Comparison of ENCODE assay signal across 22 cellular contexts in genomic region chr6:105193647-105194046, GRCh38. TPM values are rescaled to one million over a fixed set of nuclear protein-coding genes. Genes with fewer than 3 reads are reported as not detected.
DNase-seq lines count a peak whose midpoint lies in the region; ATAC-seq and TF ChIP-seq lines count a peak whose summit lies in the region.
"Had no signal": no experiment of that assay in that cellular context is flagged by ENCODE, and none has a peak within 500 bp of the region (broad histone marks: within the 10 kb centered on the region; RNA-seq: fewer than 3 reads in every experiment).

No MANE protein-coding gene starts in this region.

- H3K9ac ChIP-seq in mesenchymal stem cell (ENCODE audit: low read length): peak overlapping the region; percentile 36
- H3K9ac ChIP-seq: parathyroid adenoma had no signal

- 0 out of 3 replicates have a peak, but pooled peaks cover 5% of the 10 kb centered on the region for H3K9me3 Mint-ChIP-seq in GM23338
- H3K9me3 Mint-ChIP-seq: CD8-positive, alpha-beta memory T cell; natural killer cell had no signal

- no peak overlapping the region for H4K91ac ChIP-seq in mesenchymal stem cell (ENCODE audit: low read length)

- no peaks in the 10 kb centered on the region; the same call in 1 of the 2 replicates for H3K36me3 ChIP-seq in GM23338 (ENCODE audit: insufficient read depth)
- H3K36me3 ChIP-seq in mesenchymal stem cell (ENCODE audit: control insufficient read depth in 1 of 2, insufficient read depth in 2 of 2, low read depth in 1 of 2, low read length in 2 of 2): no peaks in the 10 kb centered on the region
- H3K36me3 ChIP-seq: thyroid gland had no signal

- H3K4me3 Mint-ChIP-seq in GM23338: no peak overlapping the region
- H3K4me3 Mint-ChIP-seq: CD8-positive, alpha-beta memory T cell; endodermal cell; natural killer cell had no signal

- H3K4me2 ChIP-seq in GM23338 (no peak overlapping the region), mesenchymal stem cell (ENCODE audit: low read length, poor library complexity, severe bottlenecking) (no peak overlapping the region)

- H3K79me1 ChIP-seq in mesenchymal stem cell (replicated peaks; ENCODE audit: low read length, poor library complexity, severe bottlenecking): no peaks in the 10 kb centered on the region

- H2BK12ac ChIP-seq in mesenchymal stem cell (ENCODE audit: low read length in 2 of 2): no peak overlapping the region

- H3F3A ChIP-seq in GM23338 (replicated peaks; ENCODE audit: low read depth): no peaks in the 10 kb centered on the region

- H2AFZ ChIP-seq in GM23338: peak overlapping the region; percentile 24; the same call in 1 of the 2 replicates
- H2AFZ ChIP-seq in mesenchymal stem cell (ENCODE audit: low read depth, low read length): no peak overlapping the region
- H2AFZ ChIP-seq: parathyroid adenoma had no signal

- no peaks in the 10 kb centered on the region for H3K9me2 ChIP-seq in GM23338 (ENCODE audit: insufficient read depth)

- no peak overlapping the region for H3K27ac ChIP-seq in GM23338 (ENCODE audit: low read depth)
- no peak overlapping the region for H3K27ac ChIP-seq in mesenchymal stem cell (ENCODE audit: low read length, poor library complexity, severe bottlenecking)
- H3K27ac ChIP-seq: parathyroid adenoma, thyroid gland had no signal

- H3K4me3 ChIP-seq in AG09309 (ENCODE audit: control insufficient read depth, low read depth, low read length) (no peak overlapping the region), GM23338 (no peak overlapping the region), mesenchymal stem cell (ENCODE audit: insufficient read depth in 1 of 2, low read depth in 1 of 2, low read length in 2 of 2) (peak overlapping the region in 1 of 2 experiments; percentile 48)
- H3K4me3 ChIP-seq: thyroid gland had no signal

- no peak overlapping the region for H3K23ac ChIP-seq in mesenchymal stem cell (ENCODE audit: low read length in 2 of 2)

- no peak overlapping the region for H4K8ac ChIP-seq in mesenchymal stem cell (ENCODE audit: low read length)

- H2BK15ac ChIP-seq in mesenchymal stem cell (ENCODE audit: low read depth, poor library complexity, severe bottlenecking): no peak overlapping the region

- ATAC-seq in GM23338 (no peak), GM21786 (IDR thresholded peaks at IDR 0.05; ENCODE audit: unreplicated experiment) (no peak)
- ATAC-seq: natural killer cell had no signal

- no peak overlapping the region for H2AK5ac ChIP-seq in mesenchymal stem cell (ENCODE audit: low read length, severe bottlenecking)

- no peak overlapping the region for H3K14ac ChIP-seq in mesenchymal stem cell (ENCODE audit: low read length in 2 of 2)

- no peak overlapping the region for H2BK5ac ChIP-seq in mesenchymal stem cell (ENCODE audit: low read depth, low read length, poor library complexity, severe bottlenecking)

- H3K4ac ChIP-seq in mesenchymal stem cell (ENCODE audit: low read depth in 1 of 2, low read length in 2 of 2): no peak overlapping the region

- H2BK120ac ChIP-seq in mesenchymal stem cell (ENCODE audit: low read depth, low read length): no peak overlapping the region

- no peaks in the 10 kb centered on the region for H4K20me1 ChIP-seq in GM23338 (replicated peaks; ENCODE audit: insufficient read depth)

- no peak overlapping the region for H3K27ac Mint-ChIP-seq in GM23338
- H3K27ac Mint-ChIP-seq: CD8-positive, alpha-beta memory T cell; endodermal cell; natural killer cell had no signal

- H3K4me1 Mint-ChIP-seq in GM23338: peaks cover 3% of the 10 kb centered on the region
- H3K4me1 Mint-ChIP-seq: CD8-positive, alpha-beta memory T cell; endodermal cell; natural killer cell had no signal

- TF ChIP-seq CTCF in AG09309 (IDR thresholded peaks at IDR 0.05; ENCODE audit: control insufficient read depth, insufficient read depth, low read depth, low read length, missing control alignments) (no peak), GM23338 (conservative IDR thresholded peaks at IDR 0.05; ENCODE audit: low read depth in 2 of 2) (no peak)

- H3K27me3 ChIP-seq in GM23338 (ENCODE audit: insufficient read depth) (no peaks in the 10 kb centered on the region), mesenchymal stem cell (ENCODE audit: control insufficient read depth in 1 of 2, insufficient read depth in 1 of 2, low read length in 2 of 2) (peaks cover 0 to 33% of the 10 kb centered on the region in 2 experiments)
- H3K27me3 ChIP-seq: thyroid gland had no signal

- H3K4me1 ChIP-seq in GM23338 (ENCODE audit: insufficient read depth) (peaks cover 6% of the 10 kb centered on the region; the same call in 1 of the 2 replicates), mesenchymal stem cell (ENCODE audit: control insufficient read depth, insufficient read depth, low read depth, low read length) (no peaks in the 10 kb centered on the region)
- H3K4me1 ChIP-seq: parathyroid adenoma, thyroid gland had no signal

- H3K79me2 ChIP-seq in GM23338 (replicated peaks; ENCODE audit: insufficient read depth): no peaks in the 10 kb centered on the region
- H3K79me2 ChIP-seq: parathyroid adenoma had no signal

- no peak overlapping the region for H3K18ac ChIP-seq in mesenchymal stem cell (ENCODE audit: low read depth in 1 of 2, low read length in 2 of 2)

- H3K9me3 ChIP-seq in mesenchymal stem cell (ENCODE audit: control insufficient read depth, low read length): peaks cover 7% of the 10 kb centered on the region
- H3K9me3 ChIP-seq: thyroid gland had no signal

- DNase-seq in AG09309 (ENCODE audit: low read depth): peak; percentile 71
- no peak for DNase-seq in GM23338 (ENCODE audit: low spot score)
- peak; percentile 10 for DNase-seq in cerebellar cortex (ENCODE audit: low spot score)
- no peak for DNase-seq in mesenchymal stem cell
- no peak for DNase-seq in stimulated activated CD4-positive, alpha-beta T cell treated with anti-CD3 and anti-CD28 coated beads, Interleukin-2, amount 100 ng/mL, for 48 hours
- no peak for DNase-seq in HuH-7 (ENCODE audit: low spot score)
- DNase-seq in UCSD-AML1 (lab: John Stamatoyannopoulos, UW; ENCODE audit: unreplicated experiment): no peak
- DNase-seq: activated CD8-positive, alpha-beta memory T cell treated with anti-CD3 and anti-CD28 coated beads for 24 hours; activated naive CD4-positive, alpha-beta T cell treated with anti-CD3 and anti-CD28 coated beads, Interleukin-2, amount 50 U/mL, for 16 hours; activated T-cell treated with anti-CD3 and anti-CD28 coated beads, Interleukin-2, amount 50 U/mL, for 48 hours; aorta; CD8-positive, alpha-beta memory T cell; endodermal cell; kidney glomerular epithelial cell; mesendoderm; natural killer cell; NCI-H1436; stimulated activated CD4-positive, alpha-beta T cell treated with anti-CD3 and anti-CD28 coated beads, Interleukin-1b, Interleukin-23, amount 100 ng/mL, for 48 hours; stimulated activated naive CD4-positive, alpha-beta T cell; thyroid gland had no signal

- H3K36me3 Mint-ChIP-seq in GM23338 (ENCODE audit: low read depth): peaks cover 3% of the 10 kb centered on the region; the same call in 1 of the 3 replicates
- H3K36me3 Mint-ChIP-seq: CD8-positive, alpha-beta memory T cell; natural killer cell had no signal

- WGBS in mesenchymal stem cell: 80% methylated on average over 1 of the region's 1 CpG

- no peaks in the 10 kb centered on the region for H3K27me3 Mint-ChIP-seq in GM23338 (ENCODE audit: insufficient read depth, low read depth, poor library complexity)

TF ChIP-seq in GM23338, 12 proteins besides CTCF, POLR2A, EP300 and RAD21:
- TF ChIP-seq ETS1 (IDR thresholded peaks at IDR 0.05) (no peak), NANOG (IDR thresholded peaks at IDR 0.05; ENCODE audit: borderline replicate concordance) (no peak), ZNF114 (CRISPR knock-in tag; IDR thresholded peaks at IDR 0.05) (no peak), CREB1 (CRISPR knock-in tag; IDR thresholded peaks at IDR 0.05; ENCODE audit: low read depth) (no peak)
TF ChIP-seq in GM23338: peak in this region for 0.

RNA-seq across cellular contexts. Expression of gene POPDC3, which starts 13.8 kb away (rescaled TPM):
- 5.1 TPM in 2 replicates for total RNA-seq in GM23338 (2014; rRNA removed; shearing (Covaris generic))
- 5.7 and 6.9 TPM in 2 replicates for polyA plus RNA-seq in GM23338 (2016; fragmentation: Nextera tagmentation; extraction: Ambion mirVana)
- polyA plus RNA-seq in mesenchymal stem cell (2013, experiment 1 of 2): 15.1 TPM
- 15.4 TPM for polyA plus RNA-seq in mesenchymal stem cell (2013, experiment 2 of 2)
- total RNA-seq: aorta; CD8-positive, alpha-beta memory T cell; natural killer cell had no signal
- polyA plus RNA-seq: CD8-positive, alpha-beta memory T cell had no signal

Comparison
In these comparisons a context has a peak if more than half of its experiments do, and no peak if none do; other contexts are left out.
1. DNase-seq: peak in AG09309 (single experiment) and cerebellar cortex (single experiment); none in GM23338 (single experiment), mesenchymal stem cell (single experiment), stimulated activated CD4-positive, alpha-beta T cell treated with anti-CD3 and anti-CD28 coated beads, Interleukin-2, amount 100 ng/mL, for 48 hours (0 of 2), HuH-7 (single experiment) and UCSD-AML1 (single experiment).